ENCODE assay signal across 1 cellular context in genomic region chr5:179967489-179967888, GRCh38.
TF ChIP-seq lines count a peak whose summit lies in the region.

No MANE protein-coding gene starts in this region.

TF ChIP-seq in IMR-90, 13 proteins besides CTCF, POLR2A, EP300 and RAD21:
- TF ChIP-seq MAFK (IDR thresholded peaks at IDR 0.05; ENCODE audit: low read depth, low read length) (no peak), NFE2L2 (IDR thresholded peaks at IDR 0.05; ENCODE audit: low read depth, low read length) (no peak), CHD1 (IDR thresholded peaks at IDR 0.05; ENCODE audit: low read depth, low read length) (no peak)
